In the genomic region with DNA sequence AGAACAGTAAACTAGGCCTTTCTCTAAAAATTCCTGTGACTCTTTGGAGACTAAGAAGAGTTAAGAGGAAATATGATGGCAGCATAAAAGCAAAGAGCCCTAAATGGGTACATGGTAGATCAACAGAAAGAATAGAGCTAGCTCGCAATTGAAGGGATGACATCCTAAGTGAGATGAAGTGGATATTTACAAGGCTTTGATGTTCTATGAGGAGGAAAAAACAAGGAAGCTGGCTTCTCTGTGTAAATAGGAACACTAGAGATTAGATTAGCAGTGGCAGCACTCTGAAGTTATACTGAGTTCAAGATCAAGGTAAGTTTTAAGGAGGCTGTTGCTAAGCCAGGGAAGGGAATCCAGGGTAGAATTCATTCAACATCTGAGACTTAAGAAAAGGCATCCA, we compare ENCODE assay signal across 24 cellular contexts.
DNase-seq lines count a peak whose midpoint lies in the region; TF ChIP-seq lines count a peak whose summit lies in the region.
"Had no signal": no experiment of that assay in that cellular context is flagged by ENCODE, and none has a peak within 500 bp of the region (broad histone marks: within the 10 kb centered on the region; RNA-seq: fewer than 3 reads in every experiment).

No MANE protein-coding gene starts in this region.

- H3K36me3 Mint-ChIP-seq in mesothelial cell of epicardium = no peaks in the 10 kb centered on the region
- H3K36me3 Mint-ChIP-seq: CD14-positive monocyte; CD4-positive, alpha-beta memory T cell; CD4-positive, CD25-positive, alpha-beta regulatory T cell; CD8-positive, alpha-beta memory T cell had no signal

- H3K27ac Mint-ChIP-seq in mesothelial cell of epicardium = peak overlapping the region; percentile 9
- H3K27ac Mint-ChIP-seq: CD14-positive monocyte; CD4-positive, alpha-beta memory T cell; CD4-positive, CD25-positive, alpha-beta regulatory T cell; CD8-positive, alpha-beta memory T cell had no signal

- peaks cover 10% of the 10 kb centered on the region for H3K4me1 Mint-ChIP-seq in mesothelial cell of epicardium
- H3K4me1 Mint-ChIP-seq: CD14-positive monocyte; CD4-positive, alpha-beta memory T cell; CD4-positive, CD25-positive, alpha-beta regulatory T cell; CD8-positive, alpha-beta memory T cell had no signal

- DNase-seq in NCI-H510A treated with DMSO at 0.1 percent for 48 hours (lab: John Stamatoyannopoulos, UW) (peak; percentile 55), NCI-H510A (lab: John Stamatoyannopoulos, UW) (no peak), DMS53 (lab: John Stamatoyannopoulos, UW) (peak; percentile 60), DMS53 treated with DMSO at 0.1 percent for 48 hours (lab: John Stamatoyannopoulos, UW; ENCODE audit: unreplicated experiment) (peak; percentile 32), mesothelial cell of epicardium (ENCODE audit: low spot score in 2 of 2, unreplicated experiment in 2 of 2) (no peak), GM19238 (ENCODE audit: insufficient read length, low spot score) (no peak)
- DNase-seq in effector memory CD4-positive, alpha-beta T cell = no peak
- DNase-seq: 8988T; ACHN; BE2C; C1 segment of cervical spinal cord; CD4-positive, alpha-beta memory T cell; CD4-positive, CD25-positive, alpha-beta regulatory T cell; CD8-positive, alpha-beta memory T cell; COR-L47; DMS 273 treated with DMSO at 0.1 percent for 48 hours; DMS153; DMS79; DND-41; EL; GDM1 had no signal

- H3K27me3 ChIP-seq in effector memory CD4-positive, alpha-beta T cell (replicated peaks; ENCODE audit: control insufficient read depth, insufficient read depth, low read length, poor library complexity, severe bottlenecking) = no peaks in the 10 kb centered on the region
- H3K27me3 ChIP-seq: BE2C had no signal

- no peaks in the 10 kb centered on the region for H3K9me3 Mint-ChIP-seq in mesothelial cell of epicardium
- H3K9me3 Mint-ChIP-seq: CD4-positive, alpha-beta memory T cell; CD4-positive, CD25-positive, alpha-beta regulatory T cell; CD8-positive, alpha-beta memory T cell had no signal

- H3K27me3 Mint-ChIP-seq in mesothelial cell of epicardium (ENCODE audit: low read depth) = no peaks in the 10 kb centered on the region

- H3K27ac ChIP-seq in effector memory CD4-positive, alpha-beta T cell (ENCODE audit: insufficient read depth, low read length, poor library complexity, severe bottlenecking) = no peak overlapping the region
- H3K27ac ChIP-seq: BLaER1 had no signal

- H3K4me3 Mint-ChIP-seq in mesothelial cell of epicardium = no peak overlapping the region
- H3K4me3 Mint-ChIP-seq: CD14-positive monocyte; CD4-positive, alpha-beta memory T cell; CD4-positive, CD25-positive, alpha-beta regulatory T cell; CD8-positive, alpha-beta memory T cell had no signal

- no peaks in the 10 kb centered on the region for H3K9me3 ChIP-seq in effector memory CD4-positive, alpha-beta T cell (ENCODE audit: control insufficient read depth, low read length)
- H3K9me3 ChIP-seq: BE2C, BLaER1 had no signal

- H3K36me3 ChIP-seq in effector memory CD4-positive, alpha-beta T cell (ENCODE audit: control insufficient read depth, insufficient read depth, low read length) = no peaks in the 10 kb centered on the region
- H3K36me3 ChIP-seq: BE2C, BLaER1 had no signal

- H3K4me3 ChIP-seq in effector memory CD4-positive, alpha-beta T cell (ENCODE audit: insufficient read depth, low read depth, low read length, poor library complexity, severe bottlenecking) = no peak overlapping the region
- H3K4me3 ChIP-seq: BLaER1, GM12878 had no signal

- TF ChIP-seq CTCF in mesothelial cell of epicardium (IDR thresholded peaks at IDR 0.05; ENCODE audit: unreplicated experiment) = no peak

- H3K4me1 ChIP-seq in effector memory CD4-positive, alpha-beta T cell (ENCODE audit: control insufficient read depth, insufficient read depth, low read length, poor library complexity, severe bottlenecking) = no peaks in the 10 kb centered on the region
- H3K4me1 ChIP-seq: BE2C, BLaER1 had no signal

Comparison
In these comparisons a context has a peak if more than half of its experiments do, and no peak if none do; other contexts are left out.
1. DNase-seq: peak in NCI-H510A treated with DMSO at 0.1 percent for 48 hours (single experiment), DMS53 (single experiment) and DMS53 treated with DMSO at 0.1 percent for 48 hours (single experiment); none in NCI-H510A (single experiment), mesothelial cell of epicardium (0 of 2), effector memory CD4-positive, alpha-beta T cell (0 of 3) and GM19238 (single experiment).